ENCODE assay signal across 16 cellular contexts in the genomic region with DNA sequence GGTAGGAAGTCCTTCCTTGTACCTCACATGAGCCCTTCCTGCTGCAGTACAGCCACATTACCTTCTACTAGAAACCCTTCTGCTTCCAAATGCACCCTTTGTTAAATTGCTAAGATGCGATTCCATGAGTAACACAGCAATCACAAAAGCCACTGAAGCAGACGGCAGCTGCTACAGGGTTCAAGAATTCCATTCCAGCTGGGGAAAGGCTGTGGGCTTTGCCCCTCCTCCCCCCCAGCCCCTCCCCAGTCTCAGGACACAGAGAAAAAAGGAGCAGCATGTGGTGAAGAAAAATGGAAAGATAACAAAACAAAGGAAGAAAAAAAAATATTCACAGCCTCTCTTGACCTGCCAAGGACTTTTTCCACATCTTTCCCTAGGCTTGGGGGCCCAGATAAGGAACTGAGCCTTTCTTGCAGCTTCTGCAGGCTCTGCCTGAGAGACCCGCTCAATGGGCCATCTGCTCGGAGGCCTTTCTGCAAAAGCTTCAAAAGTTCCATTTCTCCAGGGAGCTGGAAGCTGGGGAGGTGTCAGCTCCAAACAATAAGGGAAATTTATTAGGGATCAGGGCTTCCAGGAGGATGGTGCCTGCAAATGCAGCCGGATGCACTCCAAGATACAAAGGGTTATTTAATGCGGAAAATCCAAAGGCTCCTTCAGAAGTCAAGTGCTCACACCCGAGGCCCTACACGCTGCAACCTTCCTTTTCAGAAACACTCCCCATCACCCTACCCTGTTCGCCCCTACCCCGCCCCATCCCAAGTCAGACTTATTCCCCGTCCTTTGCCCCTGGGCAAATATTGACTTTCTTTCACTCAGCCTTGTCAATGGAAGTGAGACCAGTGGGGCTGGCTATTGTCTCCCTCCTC.
DNase-seq lines count a peak whose midpoint lies in the region; ATAC-seq and TF ChIP-seq lines count a peak whose summit lies in the region.
"Had no signal": no experiment of that assay in that cellular context is flagged by ENCODE, and none has a peak within 500 bp of the region (broad histone marks: within the 10 kb centered on the region; RNA-seq: fewer than 3 reads in every experiment).

No MANE protein-coding gene starts in this region.

- H3K27me3 Mint-ChIP-seq in mesothelial cell of epicardium (ENCODE audit: low read depth) = peaks cover 86% of the 10 kb centered on the region

- no peak for ATAC-seq in GM21447 (IDR thresholded peaks at IDR 0.05; ENCODE audit: unreplicated experiment)
- no peak for ATAC-seq in GM19035 (IDR thresholded peaks at IDR 0.05; ENCODE audit: unreplicated experiment)
- ATAC-seq: activated CD8-positive, alpha-beta memory T cell treated with anti-CD3 and anti-CD28 coated beads, Interleukin-2, amount 10 ng/mL, durations not matched to agents 7 days and 5 days had no signal

- H3K27ac Mint-ChIP-seq in mesothelial cell of epicardium = peak overlapping the region; percentile 43
- H3K27ac Mint-ChIP-seq: activated CD8-positive, alpha-beta memory T cell treated with anti-CD3 and anti-CD28 coated beads, Interleukin-2, amount 10 ng/mL, durations not matched to agents 7 days and 5 days; T-helper 2 cell treated with Interferon-gamma antibody and Interleukin-4, amounts not matched to agents 5 μg/mL and 100 μg/mL, for 36 hours had no signal

- H3K4me1 Mint-ChIP-seq in mesothelial cell of epicardium = peaks cover 14% of the 10 kb centered on the region

- H3K9me3 Mint-ChIP-seq in mesothelial cell of epicardium = no peaks in the 10 kb centered on the region
- H3K9me3 Mint-ChIP-seq: T-helper 2 cell treated with Interferon-gamma antibody and Interleukin-4, amounts not matched to agents 5 μg/mL and 100 μg/mL, for 36 hours had no signal

- no peak for TF ChIP-seq CTCF in mesothelial cell of epicardium (IDR thresholded peaks at IDR 0.05; ENCODE audit: unreplicated experiment)

- H3K4me3 Mint-ChIP-seq in mesothelial cell of epicardium = no peak overlapping the region
- H3K4me3 Mint-ChIP-seq: activated CD8-positive, alpha-beta memory T cell treated with anti-CD3 and anti-CD28 coated beads, Interleukin-2, amount 10 ng/mL, durations not matched to agents 7 days and 5 days; IgD-negative memory B cell; T-helper 2 cell treated with Interferon-gamma antibody and Interleukin-4, amounts not matched to agents 5 μg/mL and 100 μg/mL, for 36 hours had no signal

- peak; percentile 83 for DNase-seq in DMS 273 (lab: John Stamatoyannopoulos, UW; ENCODE audit: unreplicated experiment)
- DNase-seq in LHCN-M2 (ENCODE audit: low read depth) = peak; percentile 22
- DNase-seq in NCI-H82 treated with DMSO at 0.1 percent for 48 hours (lab: John Stamatoyannopoulos, UW; ENCODE audit: unreplicated experiment) = peak; percentile 13
- no peak for DNase-seq in mesothelial cell of epicardium (ENCODE audit: low spot score in 2 of 2, unreplicated experiment in 2 of 2)
- no peak for DNase-seq in pons (ENCODE audit: low spot score)
- DNase-seq in NCI-H2029 (lab: John Stamatoyannopoulos, UW) = no peak
- DNase-seq: activated CD4-positive, CD25-positive, alpha-beta regulatory T cell treated with anti-CD3 and anti-CD28 coated beads, Interleukin-2, amount 50 U/mL, for 72 hours; activated CD8-positive, alpha-beta memory T cell treated with anti-CD3 and anti-CD28 coated beads, Interleukin-2, amount 10 ng/mL, durations not matched to agents 7 days and 5 days; activated effector memory CD4-positive, alpha-beta T cell treated with anti-CD3 and anti-CD28 coated beads, Interleukin-2, amount 50 U/mL, for 16 hours; amniotic stem cell; ovary; testis had no signal

- no peaks in the 10 kb centered on the region for H3K36me3 Mint-ChIP-seq in mesothelial cell of epicardium
- H3K36me3 Mint-ChIP-seq: activated CD8-positive, alpha-beta memory T cell treated with anti-CD3 and anti-CD28 coated beads, Interleukin-2, amount 10 ng/mL, durations not matched to agents 7 days and 5 days had no signal

Comparison
In these comparisons a context has a peak if more than half of its experiments do, and no peak if none do; other contexts are left out.
1. DNase-seq: peak in DMS 273 (single experiment), LHCN-M2 (single experiment) and NCI-H82 treated with DMSO at 0.1 percent for 48 hours (single experiment); none in mesothelial cell of epicardium (0 of 2), pons (single experiment) and NCI-H2029 (single experiment).